ENCODE assay signal across 11 cellular contexts in the genomic region with DNA sequence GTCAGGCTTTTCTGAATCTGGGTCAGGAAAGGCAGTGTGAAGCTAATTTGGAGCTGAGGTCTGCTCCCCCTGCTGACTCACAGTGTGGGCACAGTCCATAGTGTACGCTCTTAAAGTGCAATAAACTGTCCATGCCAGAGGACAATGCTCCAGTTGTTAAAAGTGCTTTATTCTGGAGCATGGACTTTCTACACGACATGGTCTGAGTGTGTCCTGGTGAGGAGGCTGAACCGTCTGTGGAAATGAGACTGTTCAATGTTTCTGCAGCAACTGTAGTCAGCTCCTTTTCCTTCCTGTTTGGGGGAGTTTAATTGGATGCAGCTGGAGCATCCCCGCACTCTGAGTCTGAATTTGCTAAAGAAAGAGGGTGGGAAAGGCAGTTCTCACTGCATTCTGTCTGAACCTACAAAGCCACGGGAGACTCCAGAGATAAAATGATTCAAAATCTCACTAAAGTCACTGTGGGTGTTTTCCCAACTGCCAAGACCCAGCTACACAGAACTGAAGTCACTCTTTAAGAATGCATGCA.
A peak's percentile ranks its signal among the peaks of the same experiment; 100 is the strongest.
DNase-seq lines count a peak whose midpoint lies in the region; ATAC-seq, FAIRE-seq and TF ChIP-seq lines count a peak whose summit lies in the region.
"Had no signal": no experiment of that assay in that cellular context is flagged by ENCODE, and none has a peak within 500 bp of the region (broad histone marks: within the 10 kb centered on the region; RNA-seq: fewer than 3 reads in every experiment).

No MANE protein-coding gene starts in this region.

- POLR2A ChIA-PET in AG04449 (lab: Yijun Ruan, JAX) (interaction anchor here (0.6 to 0.8 kb wide), 3 partner anchors 50 to 378 kb away, joined by 3 to 4 read pairs (median 3); no protein-coding TSS in a partner anchor), K562 (lab: Yijun Ruan, JAX) (no interaction called here)

- no peak for TF ChIP-seq POLR2A in K562 (conservative IDR thresholded peaks at IDR 0.05)

- H2AFZ ChIP-seq in K562 (ENCODE audit: low read depth, low read length) = peak overlapping the region; percentile 45
- H2AFZ ChIP-seq: PC-9 had no signal

- peak; percentile 73 for FAIRE-seq in K562 (lab: Jason Lieb, UNC)

- no TSS peak for BruUV-seq in K562 (replicated peaks; lab: Mats Ljungman, UMichigan)

- in situ Hi-C loops in K562 (cut with MboI) = no loop called here

- WGBS in K562 (ENCODE audit: insufficient coverage, low coverage, missing lambda C conversion rate) = 28% methylated on average over 5 of the region's 5 CpGs

- TF ChIP-seq CTCF in AG04449 (IDR thresholded peaks at IDR 0.05; ENCODE audit: insufficient read depth, low read length, missing control alignments) (peak; percentile 21), K562 (IDR thresholded peaks at IDR 0.05 in 2 of 3, conservative IDR thresholded peaks at IDR 0.05 in 1 of 3; ENCODE audit: insufficient read depth in 2 of 3, low read depth in 1 of 3, low read length in 3 of 3) (peak in 2 of 3 experiments; percentile 22 to 39; a peak in 2 of 6 replicates), coronary artery (IDR thresholded peaks at IDR 0.05) (no peak)

- no peaks in the 10 kb centered on the region for H3K36me3 ChIP-seq in K562 (ENCODE audit: control insufficient read depth, insufficient read depth, low read length)

- intact Hi-C loops in K562 (cut with micrococcal nuclease) = loop anchor here (5.0 to 10.0 kb wide), 3 partner anchors 111 to 442 kb away; partner anchors contain the start of gene TRIB2

- ATAC-seq in K562 (peak; percentile 85), HG03342 (IDR thresholded peaks at IDR 0.05; ENCODE audit: unreplicated experiment) (no peak)
- ATAC-seq: CD8-positive, alpha-beta T cell had no signal

- no peak for TF ChIP-seq EP300 in K562 (IDR thresholded peaks at IDR 0.05; ENCODE audit: low read length)

- H3K27me3 ChIP-seq in K562 (ENCODE audit: control insufficient read depth in 2 of 2, insufficient read depth in 2 of 2, low read length in 2 of 2) = no peaks in the 10 kb centered on the region

- H4K20me1 ChIP-seq in K562 (replicated peaks; ENCODE audit: control insufficient read depth, insufficient read depth, low read length) = no peaks in the 10 kb centered on the region

- CTCF ChIA-PET in AG04449 (lab: Yijun Ruan, JAX) (interaction anchor here (0.9 kb wide), 2 partner anchors 9 to 13 kb away, joined by 3 to 4 read pairs; no protein-coding TSS in a partner anchor), K562 (lab: Yijun Ruan, JAX; ENCODE audit: low intra/inter-chr PET ratio) (no interaction called here)

- DNase-seq in AG04449 (ENCODE audit: low read depth, low spot score) (no peak), HuH-7 (ENCODE audit: low spot score) (peak; percentile 8), K562 (ENCODE audit: extremely low read depth in 1 of 4, low spot score in 3 of 4) (peak in 1 of 4 experiments; percentile 33), kidney tubule cell (ENCODE audit: low spot score) (peak; percentile 52), iPS-NIHi7 (ENCODE audit: extremely low spot score) (no peak), KG1 (lab: John Stamatoyannopoulos, UW) (no peak), coronary artery (ENCODE audit: low spot score) (no peak)
- DNase-seq: activated CD4-positive, alpha-beta T cell treated with anti-CD3 and anti-CD28 coated beads for 4 hours; CD8-positive, alpha-beta T cell; PC-9 had no signal

- H3K9ac ChIP-seq in K562 (ENCODE audit: insufficient read depth in 1 of 2, low read depth in 2 of 2, low read length in 2 of 2) = peak overlapping the region in 1 of 2 experiments; percentile 6; a peak in 1 of 4 replicates

- H3K9me3 ChIP-seq in K562 (replicated peaks; ENCODE audit: control insufficient read depth, insufficient read depth, low read depth, low read length) = no peaks in the 10 kb centered on the region

- no peaks in the 10 kb centered on the region for H3K79me2 ChIP-seq in K562 (ENCODE audit: control insufficient read depth, insufficient read depth, low read length)

- no peak overlapping the region for H3K27ac ChIP-seq in K562 (ENCODE audit: extremely low read depth, low read depth, low read length)
- no peak overlapping the region for H3K27ac ChIP-seq in coronary artery
- H3K27ac ChIP-seq: PC-9 had no signal

- H3K4me1 ChIP-seq in K562 (replicated peaks in 1 of 2; ENCODE audit: control insufficient read depth in 2 of 2, insufficient read depth in 2 of 2, low read length in 2 of 2) = peaks cover 5 to 17% of the 10 kb centered on the region in 2 experiments; a peak in 4 of 5 replicates

- no peaks in the 10 kb centered on the region for H3K9me1 ChIP-seq in K562 (ENCODE audit: control insufficient read depth, insufficient read depth, low read length)

- TF ChIP-seq RAD21 in K562 (CRISPR knock-in tag; conservative IDR thresholded peaks at IDR 0.05 in 1 of 2, IDR thresholded peaks at IDR 0.05 in 1 of 2) = peak in 1 of 2 experiments; percentile 43; a peak in 2 of 4 replicates

- no peak overlapping the region for H3K4me2 ChIP-seq in K562 (ENCODE audit: insufficient read depth, low read length)
- H3K4me2 ChIP-seq: PC-9 had no signal

- no peak overlapping the region for H3K4me3 ChIP-seq in AG04449 (ENCODE audit: low read depth, low read length)
- H3K4me3 ChIP-seq in K562 = no peak overlapping the region
- H3K4me3 ChIP-seq in coronary artery = no peak overlapping the region
- H3K4me3 ChIP-seq: PC-9 had no signal

TF ChIP-seq in K562, 482 proteins besides CTCF, POLR2A, EP300 and RAD21:
- TF ChIP-seq ZBTB9 (CRISPR knock-in tag; IDR thresholded peaks at IDR 0.05) (no peak), LARP7 (IDR thresholded peaks at IDR 0.05) (no peak), GTF2A2 (tag; IDR thresholded peaks at IDR 0.05) (no peak), CCAR2 (IDR thresholded peaks at IDR 0.05; ENCODE audit: low read depth, low read length) (no peak), RBM39 (optimal IDR thresholded peaks at IDR 0.05; ENCODE audit: low read depth, low read length) (no peak), KDM5B (IDR thresholded peaks at IDR 0.05; ENCODE audit: insufficient replicate concordance, low read depth, low read length) (no peak), ZNF347 (CRISPR knock-in tag; IDR thresholded peaks at IDR 0.05; ENCODE audit: low read depth) (no peak), ZNF274 (IDR thresholded peaks at IDR 0.05; ENCODE audit: borderline replicate concordance, low read depth, low read length) (no peak), LEF1 (IDR thresholded peaks at IDR 0.05) (no peak), ZNF174 (CRISPR knock-in tag; IDR thresholded peaks at IDR 0.05) (no peak), RFX7 (CRISPR knock-in tag; IDR thresholded peaks at IDR 0.05) (no peak), ZNF79 (CRISPR knock-in tag; IDR thresholded peaks at IDR 0.05; ENCODE audit: low read depth) (no peak), STAG1 (CRISPR knock-in tag; IDR thresholded peaks at IDR 0.05; ENCODE audit: borderline replicate concordance) (no peak)

Comparison
In these comparisons a context has a peak if more than half of its experiments do, and no peak if none do; other contexts are left out.
1. DNase-seq: peak in HuH-7 (single experiment) and kidney tubule cell (single experiment); none in AG04449 (single experiment), iPS-NIHi7 (single experiment), KG1 (single experiment) and coronary artery (single experiment).